In the genomic region with DNA sequence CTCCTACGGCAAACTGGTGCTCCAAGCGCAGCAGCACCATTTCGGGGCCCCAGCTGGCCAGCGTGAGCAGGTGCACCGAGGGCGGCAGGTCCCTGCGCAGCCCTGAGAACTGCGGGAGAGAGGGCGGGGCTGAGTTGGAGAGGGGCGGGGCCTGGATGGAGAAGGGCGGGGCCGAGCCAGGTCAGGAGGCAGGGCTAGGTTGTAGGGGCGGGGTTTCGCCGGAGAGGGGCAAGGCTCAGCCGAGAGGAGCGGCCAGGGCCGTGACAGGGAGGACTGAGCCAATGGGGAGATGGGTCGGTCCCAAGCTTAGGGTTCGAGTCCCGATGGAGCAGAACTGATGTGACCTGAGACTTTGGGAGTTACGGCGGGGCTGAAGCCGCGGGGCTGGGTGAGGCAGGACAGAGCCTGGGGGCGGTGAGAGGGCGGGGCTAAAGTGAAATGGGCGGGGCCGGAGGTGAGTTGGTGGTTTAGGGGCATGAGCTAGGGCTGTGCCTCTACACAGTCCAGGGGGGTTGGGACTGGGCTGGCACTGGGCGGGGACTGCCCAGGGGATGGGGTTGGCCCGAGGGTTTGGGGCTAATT, we compare ENCODE assay signal across 8 cellular contexts. TPM values are rescaled to one million over a fixed set of nuclear protein-coding genes. Genes with fewer than 3 reads are reported as not detected.
A peak's percentile ranks its signal among the peaks of the same experiment; 100 is the strongest.
DNase-seq lines count a peak whose midpoint lies in the region; ATAC-seq and TF ChIP-seq lines count a peak whose summit lies in the region.

No MANE protein-coding gene starts in this region.

- ATAC-seq in lower lobe of right lung (peak; percentile 95 to 97), upper lobe of right lung (peak; percentile 96), HG03469 (IDR thresholded peaks at IDR 0.05; ENCODE audit: unreplicated experiment) (no peak)

- peaks cover 21% of the 10 kb centered on the region for H3K36me3 ChIP-seq in lower lobe of right lung
- peaks cover 10% of the 10 kb centered on the region for H3K36me3 ChIP-seq in upper lobe of right lung

- TF ChIP-seq POLR2A in NB4 (IDR thresholded peaks at IDR 0.05; ENCODE audit: extremely low read depth, insufficient read length): no peak

- TF ChIP-seq CTCF in NB4 (IDR thresholded peaks at IDR 0.05; ENCODE audit: low read depth, low read length): no peak
- TF ChIP-seq CTCF in lower lobe of right lung (IDR thresholded peaks at IDR 0.05): no peak
- TF ChIP-seq CTCF in upper lobe of right lung (IDR thresholded peaks at IDR 0.05): no peak

- H3K4me3 ChIP-seq in NB4 (ENCODE audit: low read depth, low read length): no peak overlapping the region
- H3K4me3 ChIP-seq in lower lobe of right lung: peak overlapping the region; percentile 40
- H3K4me3 ChIP-seq in upper lobe of right lung: peak overlapping the region; percentile 32

- H3K9me3 ChIP-seq in lower lobe of right lung (no peaks in the 10 kb centered on the region), upper lobe of right lung (no peaks in the 10 kb centered on the region)

- peaks cover 12% of the 10 kb centered on the region for H3K4me1 ChIP-seq in lower lobe of right lung
- peaks cover 6% of the 10 kb centered on the region for H3K4me1 ChIP-seq in upper lobe of right lung

- H3K27me3 ChIP-seq in lower lobe of right lung (ENCODE audit: low read depth) (no peaks in the 10 kb centered on the region), upper lobe of right lung (no peaks in the 10 kb centered on the region)

- H3K27ac ChIP-seq in lower lobe of right lung (no peak overlapping the region), upper lobe of right lung (no peak overlapping the region)

- DNase-seq in CD1c-positive myeloid dendritic cell (ENCODE audit: extremely low spot score) (peak; percentile 43), NB4 (ENCODE audit: low read depth) (peak; percentile 23), cerebellum (ENCODE audit: low spot score) (peak; percentile 79), lower lobe of right lung (peak; percentile 79), upper lobe of right lung (peak; percentile 90), NCI-H2171 (lab: John Stamatoyannopoulos, UW) (no peak), SHP77 treated with DMSO at 0.1 percent for 48 hours (lab: John Stamatoyannopoulos, UW) (no peak)

- intact Hi-C loops in lower lobe of right lung (cut with DNase I): no loop called here
- intact Hi-C loops in upper lobe of right lung (cut with DNase I): no loop called here

RNA-seq across cellular contexts. Expression of a gene that starts 19.0 kb away (rescaled TPM):
- total RNA-seq in cerebellum: 17.5 TPM
- 251 TPM for total RNA-seq in lower lobe of right lung
- 174 TPM for total RNA-seq in upper lobe of right lung

RNA-seq across cellular contexts. Expression of a gene that starts 19.0 kb away (rescaled TPM):
- total RNA-seq in cerebellum (6.3 TPM), lower lobe of right lung (8.6 TPM), upper lobe of right lung (10.9 TPM)

RNA-seq across cellular contexts. Expression of a gene that starts 34.1 kb away (rescaled TPM):
- total RNA-seq in cerebellum (59.1 TPM), lower lobe of right lung (77.0 TPM), upper lobe of right lung (70.5 TPM)

RNA-seq across cellular contexts. Expression of a gene that starts 36.9 kb away (rescaled TPM):
- total RNA-seq in cerebellum: 21.5 TPM
- 27.2 TPM for total RNA-seq in lower lobe of right lung
- total RNA-seq in upper lobe of right lung: 29.7 TPM

RNA-seq across cellular contexts. Expression of a gene that starts 37.0 kb away (rescaled TPM):
- 12.7 TPM for total RNA-seq in cerebellum
- total RNA-seq in lower lobe of right lung: 10.3 TPM
- total RNA-seq in upper lobe of right lung: 12.2 TPM

Comparison
In these comparisons a context has a peak if more than half of its experiments do, and no peak if none do; other contexts are left out.
1. DNase-seq: peak in CD1c-positive myeloid dendritic cell (single experiment), NB4 (single experiment), cerebellum (single experiment), lower lobe of right lung (single experiment) and upper lobe of right lung (single experiment); none in NCI-H2171 (single experiment) and SHP77 treated with DMSO at 0.1 percent for 48 hours (single experiment).